ENCODE assay signal across 8 cellular contexts in genomic region chr12:112116232-112117060, GRCh38. TPM values are rescaled to one million over a fixed set of nuclear protein-coding genes. Genes with fewer than 3 reads are reported as not detected.
DNase-seq lines count a peak whose midpoint lies in the region; ATAC-seq, FAIRE-seq and TF ChIP-seq lines count a peak whose summit lies in the region.

No MANE protein-coding gene starts in this region.

- no peaks in the 10 kb centered on the region for H3K27me3 Mint-ChIP-seq in T-helper 17 cell
- H3K27me3 Mint-ChIP-seq in naive B cell = peaks cover 5 to 7% (median 6%) of the 10 kb centered on the region in 3 donors

- no peaks in the 10 kb centered on the region for H3K9me3 ChIP-seq in T-helper 17 cell (ENCODE audit: control insufficient read depth, low read length, poor library complexity, severe bottlenecking)

- H3K4me1 Mint-ChIP-seq in T-helper 17 cell = peaks cover 9% of the 10 kb centered on the region
- H3K4me1 Mint-ChIP-seq in naive B cell = peaks cover 5 to 9% (median 8%) of the 10 kb centered on the region in 3 donors

- H3K4me3 Mint-ChIP-seq in T-helper 17 cell (peak overlapping the region; percentile 74), naive B cell (peak overlapping the region in 2 of 8 donors; percentile 42 to 65)

- DNase-seq in GM12891 (ENCODE audit: insufficient read length, low spot score) (no peak), NAMALWA (ENCODE audit: low spot score) (peak; percentile 68), T-helper 17 cell (no peak), fibroblast of gingiva (ENCODE audit: low read depth) (peak; percentile 39), naive B cell (no peak), AG08395 (ENCODE audit: low spot score) (no peak)

- ATAC-seq in T-helper 17 cell (peak; percentile 64), naive B cell (ENCODE audit: low read depth in 2 of 2) (peak; percentile 25 to 33), GM19395 (IDR thresholded peaks at IDR 0.05; ENCODE audit: unreplicated experiment) (no peak), GM21360 (IDR thresholded peaks at IDR 0.05; ENCODE audit: unreplicated experiment) (no peak)

- no peak for TF ChIP-seq POLR2A in GM12891 (IDR thresholded peaks at IDR 0.05; ENCODE audit: low read depth, low read length)

- H3K36me3 Mint-ChIP-seq in T-helper 17 cell (ENCODE audit: low read depth) = peaks cover 2% of the 10 kb centered on the region
- H3K36me3 Mint-ChIP-seq in naive B cell = no peaks in the 10 kb centered on the region

- peak; percentile 75 for FAIRE-seq in GM12891 (lab: Jason Lieb, UNC)

- no peak overlapping the region for H3K27ac Mint-ChIP-seq in T-helper 17 cell
- H3K27ac Mint-ChIP-seq in naive B cell = no peak overlapping the region

- no peaks in the 10 kb centered on the region for H3K9me3 Mint-ChIP-seq in naive B cell

TF ChIP-seq in GM12891, 5 proteins besides CTCF, POLR2A, EP300 and RAD21:
- TF ChIP-seq POU2F2 (IDR thresholded peaks at IDR 0.05; ENCODE audit: low read depth, low read length) (peak; percentile 100), TAF1 (IDR thresholded peaks at IDR 0.05; ENCODE audit: low read depth, low read length) (no peak)

RNA-seq across cellular contexts. Expression of gene NAA25, which starts 7.9 kb away (rescaled TPM):
- polyA plus RNA-seq in GM12891 (2012; ENCODE audit: low read depth, missing spikeins) = 6.6 TPM
- total RNA-seq in T-helper 17 cell = 10 to 100 TPM; 29.9 to 34.7 TPM
- 10 to 100 TPM in 3 of 6 donors, 1 to 10 TPM in 3; 8.8 to 16.8 (median 10.2) TPM for polyA plus RNA-seq in naive B cell (ENCODE audit: low read depth in 6 of 6)

RNA-seq across cellular contexts. Expression of gene TRAFD1, which starts 8.9 kb away (rescaled TPM):
- polyA plus RNA-seq in GM12891 (2012; ENCODE audit: low read depth, missing spikeins) = 42.5 TPM
- 10 to 100 TPM; 24.3 to 26.2 TPM for total RNA-seq in T-helper 17 cell
- polyA plus RNA-seq in naive B cell (ENCODE audit: low read depth in 6 of 6) = 10 to 100 TPM; 55.6 to 83.2 (median 80.2) TPM

Comparison
In these comparisons a context has a peak if more than half of its experiments do, and no peak if none do; other contexts are left out.
1. DNase-seq: peak in NAMALWA (single experiment) and fibroblast of gingiva (single experiment); none in GM12891 (single experiment), T-helper 17 cell (0 of 3), naive B cell (single experiment) and AG08395 (single experiment).
2. ATAC-seq: peak in T-helper 17 cell (single experiment) and naive B cell (2 of 2); none in GM19395 (single experiment) and GM21360 (single experiment).